Comparison of ENCODE assay signal across 9 cellular contexts in genomic region chr3:46276497-46277099, GRCh38. TPM values are rescaled to one million over a fixed set of nuclear protein-coding genes. Genes with fewer than 3 reads are reported as not detected.
DNase-seq lines count a peak whose midpoint lies in the region; ATAC-seq and TF ChIP-seq lines count a peak whose summit lies in the region.
"Had no signal": no experiment of that assay in that cellular context is flagged by ENCODE, and none has a peak within 500 bp of the region (broad histone marks: within the 10 kb centered on the region; RNA-seq: fewer than 3 reads in every experiment).

No MANE protein-coding gene starts in this region.

- TF ChIP-seq CTCF in kidney epithelial cell (IDR thresholded peaks at IDR 0.05; ENCODE audit: insufficient read depth, low read length, poor library complexity, severe bottlenecking): peak; percentile 51

- H3K4me3 ChIP-seq in kidney epithelial cell (ENCODE audit: low read depth, low read length): no peak overlapping the region
- H3K4me3 ChIP-seq: thoracic aorta had no signal

- H3K27me3 ChIP-seq in kidney epithelial cell (ENCODE audit: control insufficient read depth, insufficient read depth, low read length): no peaks in the 10 kb centered on the region

- ATAC-seq in HG02642 (IDR thresholded peaks at IDR 0.05; ENCODE audit: poor library complexity, unreplicated experiment) (peak; percentile 62), HG03342 (IDR thresholded peaks at IDR 0.05; ENCODE audit: unreplicated experiment) (no peak)

- no peaks in the 10 kb centered on the region for H3K36me3 ChIP-seq in kidney epithelial cell (ENCODE audit: control insufficient read depth, insufficient read depth, low read length)
- H3K36me3 ChIP-seq: thoracic aorta had no signal

- DNase-seq in Daoy (ENCODE audit: low read depth) (peak; percentile 4), T follicular helper cell (ENCODE audit: low read depth) (peak; percentile 30), kidney epithelial cell (ENCODE audit: low read depth) (no peak), SK-N-DZ (ENCODE audit: low spot score) (no peak)
- peak; percentile 31 for DNase-seq in activated naive CD8-positive, alpha-beta T cell treated with anti-CD3 and anti-CD28 coated beads, Interleukin-2, amount 50 U/mL, for 16 hours (ENCODE audit: low read depth, low spot score)
- peak; percentile 74 for DNase-seq in stimulated activated CD8-positive, alpha-beta memory T cell treated with anti-CD3 and anti-CD28 coated beads, Interleukin-15, amount 100 ng/mL, for 1 hour (ENCODE audit: low read depth)

RNA-seq across cellular contexts. Expression of gene CCR3, which starts 34.3 kb away (rescaled TPM):
- not detected in 2 replicates for total RNA-seq in Daoy (2014; rRNA removed; shearing (Covaris generic))
- total RNA-seq in kidney epithelial cell: not detected in 2 replicates
- polyA plus RNA-seq in SK-N-DZ (2014; cell fraction: cytosol; rRNA removed): not detected in 2 replicates
- not detected in 2 replicates for polyA plus RNA-seq in SK-N-DZ (2014; cell fraction: nucleus; rRNA removed)
- total RNA-seq: thoracic aorta had no signal

Comparison
In these comparisons a context has a peak if more than half of its experiments do, and no peak if none do; other contexts are left out.
1. DNase-seq: peak in Daoy (single experiment), T follicular helper cell (single experiment), activated naive CD8-positive, alpha-beta T cell treated with anti-CD3 and anti-CD28 coated beads, Interleukin-2, amount 50 U/mL, for 16 hours (single experiment) and stimulated activated CD8-positive, alpha-beta memory T cell treated with anti-CD3 and anti-CD28 coated beads, Interleukin-15, amount 100 ng/mL, for 1 hour (single experiment); none in kidney epithelial cell (single experiment) and SK-N-DZ (single experiment).